ENCODE assay signal across 8 cellular contexts in the genomic region with DNA sequence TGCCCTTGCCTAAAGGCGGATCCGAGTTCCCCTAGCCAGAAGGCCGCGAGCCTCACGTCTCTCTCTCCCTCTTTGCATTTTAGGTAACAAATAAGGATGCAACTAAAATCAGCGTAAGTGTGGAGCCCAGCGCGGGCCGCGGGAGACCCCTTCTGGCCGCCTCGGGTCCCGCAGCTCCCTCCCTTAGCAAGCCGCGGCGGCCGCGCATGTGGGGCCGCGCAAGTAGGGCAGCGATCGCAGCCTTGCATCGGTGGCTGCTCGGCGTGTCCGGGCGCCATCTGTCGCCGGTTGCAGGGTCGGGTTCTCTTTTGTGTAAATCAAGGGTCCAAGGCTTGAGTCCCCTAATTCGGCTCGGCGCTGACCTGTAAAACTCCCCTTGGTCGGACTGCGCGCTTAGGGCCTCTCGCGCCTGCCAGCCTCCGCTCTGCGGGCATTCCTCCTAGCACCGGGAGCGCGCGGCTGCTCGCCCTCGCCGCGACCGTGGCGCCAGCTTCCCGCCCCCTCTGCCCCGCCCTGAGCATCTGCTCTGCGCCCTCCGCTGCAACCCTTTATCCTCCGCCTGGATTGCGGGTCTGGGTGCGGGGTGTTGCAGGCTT. TPM values are rescaled to one million over a fixed set of nuclear protein-coding genes. Genes with fewer than 3 reads are reported as not detected.
A peak's percentile ranks its signal among the peaks of the same experiment; 100 is the strongest.
DNase-seq lines count a peak whose midpoint lies in the region; ATAC-seq and TF ChIP-seq lines count a peak whose summit lies in the region.

No MANE protein-coding gene starts in this region.

- H3K27me3 Mint-ChIP-seq in activated T-helper 1 cell treated with anti-CD3 and anti-CD28 coated beads, Interleukin-12 subunit alpha, Interleukin-12 subunit beta, Interleukin-2, Interleukin-4 antibody, amounts not matched to agents 30 ng/mL and 10 ng/mL and 1 ng/mL, durations not matched to agents 14 hours and 24 hours and 36 hours (ENCODE audit: insufficient read depth), result peaks cover 67% of the 10 kb centered on the region

- H3K4me3 Mint-ChIP-seq in activated T-helper 1 cell treated with anti-CD3 and anti-CD28 coated beads, Interleukin-12 subunit alpha, Interleukin-12 subunit beta, Interleukin-2, Interleukin-4 antibody, amounts not matched to agents 30 ng/mL and 10 ng/mL and 1 ng/mL, durations not matched to agents 14 hours and 24 hours and 36 hours, result peak overlapping the region; percentile 72

- peak; percentile 73 for TF ChIP-seq CTCF in foreskin fibroblast (IDR thresholded peaks at IDR 0.05; ENCODE audit: low read depth, low read length)

- H3K27ac Mint-ChIP-seq in activated T-helper 1 cell treated with anti-CD3 and anti-CD28 coated beads, Interleukin-12 subunit alpha, Interleukin-12 subunit beta, Interleukin-2, Interleukin-4 antibody, amounts not matched to agents 30 ng/mL and 10 ng/mL and 1 ng/mL, durations not matched to agents 14 hours and 24 hours and 36 hours, result peak overlapping the region; percentile 79

- DNase-seq in ELF-1 (ENCODE audit: low read depth, low spot score) (peak; percentile 96), NCI-H748 (lab: John Stamatoyannopoulos, UW; ENCODE audit: unreplicated experiment) (peak; percentile 89), foreskin fibroblast (peak; percentile 66 to 85), non-pigmented ciliary epithelial cell (ENCODE audit: low read depth) (peak; percentile 6), substantia nigra (lab: John Stamatoyannopoulos, UW) (peak in 45 of 49 donors; percentile 19 to 85 (median 59)), NCI-H2196 treated with DMSO at 0.1 percent for 48 hours (lab: John Stamatoyannopoulos, UW; ENCODE audit: unreplicated experiment) (no peak)
- peak; percentile 62 for DNase-seq in activated T-helper 1 cell treated with anti-CD3 and anti-CD28 coated beads, Interleukin-12 subunit alpha, Interleukin-12 subunit beta, Interleukin-2, Interleukin-4 antibody, amounts not matched to agents 30 ng/mL and 10 ng/mL and 1 ng/mL, durations not matched to agents 14 hours and 24 hours and 36 hours (ENCODE audit: low spot score)

- no peaks in the 10 kb centered on the region for H3K9me3 Mint-ChIP-seq in activated T-helper 1 cell treated with anti-CD3 and anti-CD28 coated beads, Interleukin-12 subunit alpha, Interleukin-12 subunit beta, Interleukin-2, Interleukin-4 antibody, amounts not matched to agents 30 ng/mL and 10 ng/mL and 1 ng/mL, durations not matched to agents 14 hours and 24 hours and 36 hours

- intact Hi-C loops in activated T-helper 1 cell treated with anti-CD3 and anti-CD28 coated beads, Interleukin-12 subunit alpha, Interleukin-12 subunit beta, Interleukin-2, Interleukin-4 antibody, amounts not matched to agents 30 ng/mL and 10 ng/mL and 1 ng/mL, durations not matched to agents 14 hours and 24 hours and 36 hours (cut with micrococcal nuclease), result loop anchor here (1.0 to 5.0 kb wide), 8 partner anchors 59 to 1824 kb away; partner anchors contain the start of genes POP4 and UQCRFS1

- peak overlapping the region; percentile 66 for H3K27ac ChIP-seq in substantia nigra (ENCODE audit: low read depth, low read length, poor library complexity, severe bottlenecking)

- peak; percentile 66 for ATAC-seq in HG02642 (IDR thresholded peaks at IDR 0.05; ENCODE audit: poor library complexity, unreplicated experiment)

- H3K4me1 Mint-ChIP-seq in activated T-helper 1 cell treated with anti-CD3 and anti-CD28 coated beads, Interleukin-12 subunit alpha, Interleukin-12 subunit beta, Interleukin-2, Interleukin-4 antibody, amounts not matched to agents 30 ng/mL and 10 ng/mL and 1 ng/mL, durations not matched to agents 14 hours and 24 hours and 36 hours (ENCODE audit: low read depth), result peaks cover 20% of the 10 kb centered on the region

- H3K4me3 ChIP-seq in foreskin fibroblast (ENCODE audit: low read depth in 1 of 2, low read length in 2 of 2), result peak overlapping the region; percentile 9 to 28

- H3K36me3 Mint-ChIP-seq in activated T-helper 1 cell treated with anti-CD3 and anti-CD28 coated beads, Interleukin-12 subunit alpha, Interleukin-12 subunit beta, Interleukin-2, Interleukin-4 antibody, amounts not matched to agents 30 ng/mL and 10 ng/mL and 1 ng/mL, durations not matched to agents 14 hours and 24 hours and 36 hours (ENCODE audit: low read depth), result peaks cover 2% of the 10 kb centered on the region

RNA-seq across cellular contexts. Expression of gene VSTM2B, which starts 2.7 kb away (rescaled TPM):
- total RNA-seq in activated T-helper 1 cell treated with anti-CD3 and anti-CD28 coated beads, Interleukin-12 subunit alpha, Interleukin-12 subunit beta, Interleukin-2, Interleukin-4 antibody, amounts not matched to agents 30 ng/mL and 10 ng/mL and 1 ng/mL, durations not matched to agents 14 hours and 24 hours and 36 hours, result not detected in 2 replicates
